ENCODE assay signal across 10 cellular contexts in genomic region chr3:11638669-11639402, GRCh38. TPM values are rescaled to one million over a fixed set of nuclear protein-coding genes. Genes with fewer than 3 reads are reported as not detected.
DNase-seq lines count a peak whose midpoint lies in the region; ATAC-seq and TF ChIP-seq lines count a peak whose summit lies in the region.
"Had no signal": no experiment of that assay in that cellular context is flagged by ENCODE, and none has a peak within 500 bp of the region (broad histone marks: within the 10 kb centered on the region; RNA-seq: fewer than 3 reads in every experiment).

No MANE protein-coding gene starts in this region.

- peak overlapping the region; percentile 81 to 95 for H3K27ac ChIP-seq in testis

- 38 to 61% methylated on average over 14 to 18 of the region's 18 CpGs for WGBS in testis, 2 donors

- peaks cover 72% of the 10 kb centered on the region for H3K4me1 ChIP-seq in testis

- intact Hi-C loops in testis (cut with DNase I; ENCODE audit: low total_unique reads), result no loop called here

- H3K9me3 ChIP-seq in testis, result no peaks in the 10 kb centered on the region

- no peak overlapping the region for H3K4me3 ChIP-seq in testis

- ATAC-seq in HG02588 (IDR thresholded peaks at IDR 0.05; ENCODE audit: unreplicated experiment) (no peak), left lobe of liver (no peak)

- no peak for TF ChIP-seq POLR2A in testis (IDR thresholded peaks at IDR 0.05)

- H3K27me3 ChIP-seq in testis, result no peaks in the 10 kb centered on the region

- TF ChIP-seq CTCF in testis (IDR thresholded peaks at IDR 0.05), result no peak

- no peaks in the 10 kb centered on the region for H3K36me3 ChIP-seq in testis (ENCODE audit: low read depth, missing control alignments)

- peak; percentile 8 for DNase-seq in NCI-H146 (lab: John Stamatoyannopoulos, UW)
- no peak for DNase-seq in NCI-H146 treated with DMSO at 0.1 percent for 48 hours (lab: John Stamatoyannopoulos, UW; ENCODE audit: unreplicated experiment)
- DNase-seq in astrocyte of the hippocampus (ENCODE audit: low read depth, low spot score), result peak; percentile 59
- DNase-seq in left kidney (ENCODE audit: low read depth, low spot score), result peak; percentile 82
- DNase-seq in testis, result peak; percentile 54
- DNase-seq in stimulated activated CD4-positive, alpha-beta T cell treated with anti-CD3 and anti-CD28 coated beads, Interleukin-4, amount 100 ng/mL, for 1 hour, result no peak
- DNase-seq in left lobe of liver (ENCODE audit: low spot score), result no peak
- DNase-seq: ACHN, kidney glomerular epithelial cell had no signal

RNA-seq across cellular contexts. Expression of gene VGLL4, which starts 4.9 kb away (rescaled TPM):
- total RNA-seq in testis (100 to 1,000 TPM; 169 to 209 TPM), left lobe of liver (13.8 TPM)
- polyA plus RNA-seq in testis (ENCODE audit: insufficient read depth, low read depth, low replicate concordance), result 72.9 TPM

Comparison
In these comparisons a context has a peak if more than half of its experiments do, and no peak if none do; other contexts are left out.
1. DNase-seq: peak in NCI-H146 (single experiment), astrocyte of the hippocampus (single experiment), left kidney (single experiment) and testis (single experiment); none in NCI-H146 treated with DMSO at 0.1 percent for 48 hours (single experiment), stimulated activated CD4-positive, alpha-beta T cell treated with anti-CD3 and anti-CD28 coated beads, Interleukin-4, amount 100 ng/mL, for 1 hour (single experiment) and left lobe of liver (single experiment).
2. RNA of gene VGLL4, which starts 4.9 kb away (total RNA-seq): 169 to 209 TPM in testis; 13.8 TPM in left lobe of liver (single experiment); every median in the first group is over 10 times any median in the second.